1 cellular context compared by ENCODE assay signal in genomic region chr16:88780100-88781062, GRCh38.
TF ChIP-seq lines count a peak whose summit lies in the region.

No MANE protein-coding gene starts in this region.

TF ChIP-seq in HCT116, 20 proteins besides CTCF, POLR2A, EP300 and RAD21 (continued from another document):
- TF ChIP-seq, protein P1, sequence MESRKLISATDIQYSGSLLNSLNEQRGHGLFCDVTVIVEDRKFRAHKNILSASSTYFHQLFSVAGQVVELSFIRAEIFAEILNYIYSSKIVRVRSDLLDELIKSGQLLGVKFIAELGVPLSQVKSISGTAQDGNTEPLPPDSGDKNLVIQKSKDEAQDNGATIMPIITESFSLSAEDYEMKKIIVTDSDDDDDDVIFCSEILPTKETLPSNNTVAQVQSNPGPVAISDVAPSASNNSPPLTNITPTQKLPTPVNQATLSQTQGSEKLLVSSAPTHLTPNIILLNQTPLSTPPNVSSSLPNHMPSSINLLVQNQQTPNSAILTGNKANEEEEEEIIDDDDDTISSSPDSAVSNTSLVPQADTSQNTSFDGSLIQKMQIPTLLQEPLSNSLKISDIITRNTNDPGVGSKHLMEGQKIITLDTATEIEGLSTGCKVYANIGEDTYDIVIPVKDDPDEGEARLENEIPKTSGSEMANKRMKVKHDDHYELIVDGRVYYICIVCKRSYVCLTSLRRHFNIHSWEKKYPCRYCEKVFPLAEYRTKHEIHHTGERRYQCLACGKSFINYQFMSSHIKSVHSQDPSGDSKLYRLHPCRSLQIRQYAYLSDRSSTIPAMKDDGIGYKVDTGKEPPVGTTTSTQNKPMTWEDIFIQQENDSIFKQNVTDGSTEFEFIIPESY (IDR thresholded peaks at IDR 0.05; ENCODE audit: extremely low read depth, insufficient replicate concordance, low read length) = no peak
- no peak for TF ChIP-seq MAX (IDR thresholded peaks at IDR 0.05)
